Comparison of ENCODE assay signal across 8 cellular contexts in genomic region chr15:45429974-45430792, GRCh38. TPM values are rescaled to one million over a fixed set of nuclear protein-coding genes. Genes with fewer than 3 reads are reported as not detected.
A peak's percentile ranks its signal among the peaks of the same experiment; 100 is the strongest.
DNase-seq lines count a peak whose midpoint lies in the region; ATAC-seq and TF ChIP-seq lines count a peak whose summit lies in the region.

No MANE protein-coding gene starts in this region.

- no peaks in the 10 kb centered on the region for H3K36me3 ChIP-seq in ascending aorta

- peaks cover 2% of the 10 kb centered on the region for H3K4me1 Mint-ChIP-seq in T-helper 1 cell treated with Interleukin-12 subunit alpha and Interleukin-12 subunit beta and Interleukin-4 antibody, amounts not matched to agents 30 μg/mL and 1 μg/mL, for 36 hours (ENCODE audit: low read depth)

- peak; percentile 92 to 97 (median 92) for TF ChIP-seq CTCF in ascending aorta (IDR thresholded peaks at IDR 0.05)

- H3K27me3 ChIP-seq in ascending aorta: no peaks in the 10 kb centered on the region

- DNase-seq in NCI-H2196 (lab: John Stamatoyannopoulos, UW; ENCODE audit: unreplicated experiment) (peak; percentile 49), NCI-H2196 treated with DMSO at 0.1 percent for 48 hours (lab: John Stamatoyannopoulos, UW; ENCODE audit: unreplicated experiment) (no peak), ascending aorta (ENCODE audit: low spot score in 2 of 2) (peak in 1 of 2 donors; percentile 77), hypothalamus (lab: John Stamatoyannopoulos, UW) (peak in 39 of 51 donors; percentile 4 to 72 (median 23)), skeletal muscle cell (ENCODE audit: low read depth) (no peak), NCI-H774 (lab: John Stamatoyannopoulos, UW) (no peak)

- H3K36me3 Mint-ChIP-seq in T-helper 1 cell treated with Interleukin-12 subunit alpha and Interleukin-12 subunit beta and Interleukin-4 antibody, amounts not matched to agents 30 μg/mL and 1 μg/mL, for 36 hours (ENCODE audit: low read depth): no peaks in the 10 kb centered on the region

- H3K9me3 Mint-ChIP-seq in T-helper 1 cell treated with Interleukin-12 subunit alpha and Interleukin-12 subunit beta and Interleukin-4 antibody, amounts not matched to agents 30 μg/mL and 1 μg/mL, for 36 hours: no peaks in the 10 kb centered on the region

- H3K4me3 ChIP-seq in ascending aorta (peak overlapping the region; percentile 43 to 56), skeletal muscle cell (ENCODE audit: low read depth, low read length) (peak overlapping the region; percentile 43)

- no peak overlapping the region for H3K27ac Mint-ChIP-seq in T-helper 1 cell treated with Interleukin-12 subunit alpha and Interleukin-12 subunit beta and Interleukin-4 antibody, amounts not matched to agents 30 μg/mL and 1 μg/mL, for 36 hours

- peak overlapping the region; percentile 68 for H3K4me3 Mint-ChIP-seq in T-helper 1 cell treated with Interleukin-12 subunit alpha and Interleukin-12 subunit beta and Interleukin-4 antibody, amounts not matched to agents 30 μg/mL and 1 μg/mL, for 36 hours

- peak; percentile 88 for ATAC-seq in HG03520 (IDR thresholded peaks at IDR 0.05; ENCODE audit: unreplicated experiment)

- H3K27ac ChIP-seq in ascending aorta: no peak overlapping the region

- no peaks in the 10 kb centered on the region for H3K9me3 ChIP-seq in ascending aorta

- H3K27me3 Mint-ChIP-seq in T-helper 1 cell treated with Interleukin-12 subunit alpha and Interleukin-12 subunit beta and Interleukin-4 antibody, amounts not matched to agents 30 μg/mL and 1 μg/mL, for 36 hours (ENCODE audit: low read depth): peaks cover 36% of the 10 kb centered on the region

- H3K4me1 ChIP-seq in ascending aorta: peaks cover 0 to 5% of the 10 kb centered on the region in 2 donors

- intact Hi-C loops in ascending aorta (cut with DNase I): loop anchor here (1.0 kb wide), 1 partner anchor 27 kb away; no protein-coding TSS in a partner anchor

RNA-seq across cellular contexts. Expression of gene GATM, which starts 51.8 kb away (rescaled TPM):
- total RNA-seq in ascending aorta: 6.1 TPM

Comparison
In these comparisons a context has a peak if more than half of its experiments do, and no peak if none do; other contexts are left out.
1. DNase-seq: peak in NCI-H2196 (single experiment) and hypothalamus (39 of 51); none in NCI-H2196 treated with DMSO at 0.1 percent for 48 hours (single experiment), skeletal muscle cell (single experiment) and NCI-H774 (single experiment).